9 cellular contexts compared by ENCODE assay signal in the genomic region with DNA sequence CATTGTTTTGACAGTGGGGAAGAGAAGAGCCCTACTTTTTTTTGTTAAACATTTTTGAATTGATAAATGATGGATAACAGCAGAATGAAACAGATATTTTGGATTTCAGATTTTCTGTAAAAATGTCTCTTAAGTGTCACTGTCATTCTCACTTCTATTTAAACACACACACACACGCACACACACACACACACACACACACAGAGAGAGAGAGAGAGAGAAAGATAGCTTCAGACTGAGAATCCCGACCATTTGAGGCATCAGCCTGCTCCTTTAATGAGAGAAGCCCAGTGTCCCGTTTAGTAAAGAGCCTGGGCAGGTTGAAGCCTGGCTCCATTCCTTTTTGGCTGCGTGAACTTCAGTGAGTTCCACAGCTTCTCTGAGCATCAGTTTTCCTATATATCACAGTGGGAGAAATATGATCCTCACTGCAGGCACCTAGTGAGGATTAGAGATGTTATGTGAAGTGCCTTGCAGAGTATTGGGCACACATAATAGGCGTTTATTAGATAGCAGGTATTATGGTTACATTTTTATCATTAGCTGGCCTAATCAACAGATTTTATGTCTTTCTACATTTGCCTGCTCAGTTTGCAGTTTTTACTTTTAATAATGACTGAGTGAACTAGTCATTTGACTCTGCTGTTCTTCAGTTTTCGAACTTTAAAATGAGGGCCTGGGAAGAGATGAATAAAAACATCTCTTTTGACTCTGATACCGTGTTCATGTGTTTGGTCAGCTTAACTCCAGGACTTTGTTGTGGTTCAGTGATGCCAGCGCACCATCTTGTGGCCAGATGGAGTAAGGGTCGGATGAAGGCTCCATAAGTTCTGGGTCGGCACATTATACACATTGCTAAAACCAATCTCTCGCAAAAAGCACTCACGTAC.
DNase-seq lines count a peak whose midpoint lies in the region; ATAC-seq and TF ChIP-seq lines count a peak whose summit lies in the region.
"Had no signal": no experiment of that assay in that cellular context is flagged by ENCODE, and none has a peak within 500 bp of the region (broad histone marks: within the 10 kb centered on the region; RNA-seq: fewer than 3 reads in every experiment).

No MANE protein-coding gene starts in this region.

- no peaks in the 10 kb centered on the region for H3K27me3 ChIP-seq in smooth muscle cell (ENCODE audit: low read depth)
- H3K27me3 ChIP-seq: BLaER1 treated with 17β-estradiol and CSF1 and Interleukin-3, amounts not matched to agents 10 nM and 100 nM had no signal

- H3K4me3 Mint-ChIP-seq in T-helper 17 cell, result peak overlapping the region; percentile 78

- H3K9me3 ChIP-seq in T-helper 17 cell (ENCODE audit: control insufficient read depth, low read length, poor library complexity, severe bottlenecking), result no peaks in the 10 kb centered on the region
- no peaks in the 10 kb centered on the region for H3K9me3 ChIP-seq in smooth muscle cell (replicated peaks; ENCODE audit: low read depth)
- H3K9me3 ChIP-seq: BLaER1 treated with 17β-estradiol and CSF1 and Interleukin-3, amounts not matched to agents 10 nM and 100 nM had no signal

- H3K27me3 Mint-ChIP-seq in T-helper 17 cell, result no peaks in the 10 kb centered on the region

- peak; percentile 72 for TF ChIP-seq CTCF in smooth muscle cell (IDR thresholded peaks at IDR 0.05; ENCODE audit: borderline replicate concordance, insufficient read depth, poor library complexity, severe bottlenecking)

- no peak overlapping the region for H3K4me3 ChIP-seq in smooth muscle cell
- H3K4me3 ChIP-seq: BLaER1 treated with 17β-estradiol and CSF1 and Interleukin-3, amounts not matched to agents 10 nM and 100 nM had no signal

- peaks cover 6% of the 10 kb centered on the region for H3K36me3 Mint-ChIP-seq in T-helper 17 cell (ENCODE audit: low read depth)

- H3K27ac Mint-ChIP-seq in T-helper 17 cell, result peak overlapping the region; percentile 91

- H3K79me2 ChIP-seq in smooth muscle cell (ENCODE audit: low read depth), result no peaks in the 10 kb centered on the region

- peak overlapping the region; percentile 28 for H3K4me2 ChIP-seq in smooth muscle cell
- H3K4me2 ChIP-seq: BLaER1 treated with 17β-estradiol and CSF1 and Interleukin-3, amounts not matched to agents 10 nM and 100 nM had no signal

- no peak overlapping the region for H3K27ac ChIP-seq in smooth muscle cell (ENCODE audit: low read depth)
- H3K27ac ChIP-seq: BLaER1 treated with 17β-estradiol and CSF1 and Interleukin-3, amounts not matched to agents 10 nM and 100 nM had no signal

- DNase-seq in NK-92 treated with Interleukin-12 subunit alpha and Interleukin-12 subunit beta, amount 100 ng/mL, for 24 hours (lab: John Stamatoyannopoulos, UW), result peak; percentile 46
- DNase-seq in NK-92 (lab: John Stamatoyannopoulos, UW; ENCODE audit: unreplicated experiment) (no peak), NCI-H1417 treated with DMSO at 0.1 percent for 48 hours (lab: John Stamatoyannopoulos, UW) (peak; percentile 51), T-helper 17 cell (peak; percentile 26 to 60 (median 33)), astrocyte of the hippocampus (ENCODE audit: low read depth, low spot score) (peak; percentile 87), iPS-NIHi11 (ENCODE audit: low spot score) (peak; percentile 76), smooth muscle cell (lab: John Stamatoyannopoulos, UW; ENCODE audit: unreplicated experiment) (no peak)

- H3K4me1 Mint-ChIP-seq in T-helper 17 cell, result peaks cover 45% of the 10 kb centered on the region

- no peak overlapping the region for H3K9ac ChIP-seq in smooth muscle cell (ENCODE audit: low read depth)
- H3K9ac ChIP-seq: BLaER1 treated with 17β-estradiol and CSF1 and Interleukin-3, amounts not matched to agents 10 nM and 100 nM had no signal

- ATAC-seq in HG02870 (IDR thresholded peaks at IDR 0.05; ENCODE audit: unreplicated experiment) (peak; percentile 86), T-helper 17 cell (peak; percentile 79)

- 38% methylated on average over 12 of the region's 12 CpGs for WGBS in smooth muscle cell (ENCODE audit: low lambda C conversion rate)

- H3F3A ChIP-seq in smooth muscle cell (ENCODE audit: low read depth), result no peaks in the 10 kb centered on the region

- H2AFZ ChIP-seq in smooth muscle cell (ENCODE audit: low read depth), result peak overlapping the region; percentile 6

- H3K4me1 ChIP-seq in smooth muscle cell (ENCODE audit: low read depth), result peaks cover 9% of the 10 kb centered on the region

- H3K36me3 ChIP-seq in smooth muscle cell (ENCODE audit: low read depth), result no peaks in the 10 kb centered on the region

- no peaks in the 10 kb centered on the region for H4K20me1 ChIP-seq in smooth muscle cell (ENCODE audit: low read depth)
- H4K20me1 ChIP-seq: BLaER1 treated with 17β-estradiol and CSF1 and Interleukin-3, amounts not matched to agents 10 nM and 100 nM had no signal

Comparison
In these comparisons a context has a peak if more than half of its experiments do, and no peak if none do; other contexts are left out.
1. DNase-seq: peak in NK-92 treated with Interleukin-12 subunit alpha and Interleukin-12 subunit beta, amount 100 ng/mL, for 24 hours (single experiment), NCI-H1417 treated with DMSO at 0.1 percent for 48 hours (single experiment), T-helper 17 cell (3 of 3), astrocyte of the hippocampus (single experiment) and iPS-NIHi11 (single experiment); none in NK-92 (single experiment) and smooth muscle cell (single experiment).